10 cellular contexts compared by ENCODE assay signal in the genomic region with DNA sequence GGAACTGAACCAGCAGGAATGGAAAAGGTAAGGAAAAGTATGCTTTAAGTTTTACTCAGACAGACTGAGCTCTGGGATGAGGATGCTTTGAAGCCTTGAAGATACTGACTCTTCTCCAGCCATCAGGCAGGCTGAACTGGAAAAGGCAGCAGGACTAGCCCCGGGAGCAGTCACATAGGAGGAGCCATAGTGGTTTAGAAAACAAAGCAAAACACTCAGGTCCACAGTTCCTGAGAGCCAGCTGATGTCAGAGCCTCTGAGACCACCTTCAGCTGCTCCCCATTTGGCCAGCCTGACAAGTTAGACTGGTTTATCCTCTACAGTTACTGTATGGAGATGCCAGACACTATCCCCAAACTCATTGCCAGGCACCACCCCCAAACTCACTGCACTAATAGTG.
"Had no signal": no experiment of that assay in that cellular context is flagged by ENCODE, and none has a peak within 500 bp of the region (broad histone marks: within the 10 kb centered on the region; RNA-seq: fewer than 3 reads in every experiment).

No MANE protein-coding gene starts in this region.

- H3K4me3 ChIP-seq: HAP-1 had no signal

- H3K27ac ChIP-seq: HL-60, KMS-11 had no signal

- H3K36me3 ChIP-seq: HAP-1 had no signal

- H3K4me2 ChIP-seq: KMS-11 had no signal

- ATAC-seq: HCT116, HepG2 had no signal

- H3K9me3 ChIP-seq: HAP-1 had no signal

- H3K27ac Mint-ChIP-seq: HFFc6 had no signal

- DNase-seq: GOT3, H7, HFFc6, KBM-7 had no signal

- H3K27me3 Mint-ChIP-seq: IgD-negative memory B cell had no signal

- H3K4me3 Mint-ChIP-seq: HFFc6, IgD-negative memory B cell had no signal

- H3K4me1 ChIP-seq: HAP-1 had no signal
